In the genomic region with DNA sequence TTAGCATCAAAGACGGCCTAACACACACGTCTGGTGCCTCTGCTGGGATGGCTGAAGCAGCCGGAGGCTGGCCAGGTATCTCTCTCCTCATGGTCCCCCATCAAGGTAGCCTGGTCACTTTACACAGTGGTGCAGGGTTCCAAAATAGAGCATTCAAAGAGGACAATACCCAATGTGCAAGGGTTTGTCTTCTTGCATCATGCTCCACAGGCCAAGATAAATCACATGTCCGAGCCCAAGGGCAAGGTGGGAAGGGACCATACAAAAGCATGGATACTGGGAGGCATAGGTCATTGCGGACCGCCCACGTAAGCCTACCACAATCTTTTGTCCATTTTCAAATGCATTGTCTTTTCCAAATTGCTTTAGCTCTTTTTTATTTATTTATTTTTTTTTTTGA, we compare ENCODE assay signal across 9 cellular contexts.
"Had no signal": no experiment of that assay in that cellular context is flagged by ENCODE, and none has a peak within 500 bp of the region (broad histone marks: within the 10 kb centered on the region; RNA-seq: fewer than 3 reads in every experiment).

No MANE protein-coding gene starts in this region.

- H3K36me3 ChIP-seq: HAP-1 had no signal

- H3K4me2 ChIP-seq: KMS-11 had no signal

- H3K9ac ChIP-seq: GM23248, KMS-11 had no signal

- H2AFZ ChIP-seq: GM23248 had no signal

- H3K4me3 ChIP-seq: GM23248, HAP-1 had no signal

- FAIRE-seq: HTR-8/SVneo had no signal

- H3K27ac ChIP-seq: GM23248, KMS-11 had no signal

- ATAC-seq: HCT116 had no signal

- H3K9me3 ChIP-seq: HAP-1 had no signal

- DNase-seq: GM23248, H7, HFFc6, IMR-90, KBM-7 had no signal
